In genomic region chr3:119184808-119185690, GRCh38 we compare ENCODE assay signal across 17 cellular contexts. TPM values are rescaled to one million over a fixed set of nuclear protein-coding genes. Genes with fewer than 3 reads are reported as not detected.
A peak's percentile ranks its signal among the peaks of the same experiment; 100 is the strongest.
DNase-seq lines count a peak whose midpoint lies in the region; FAIRE-seq and TF ChIP-seq lines count a peak whose summit lies in the region.
"Had no signal": no experiment of that assay in that cellular context is flagged by ENCODE, and none has a peak within 500 bp of the region (broad histone marks: within the 10 kb centered on the region; RNA-seq: fewer than 3 reads in every experiment).

No MANE protein-coding gene starts in this region.

- no peaks in the 10 kb centered on the region for H3K9me3 ChIP-seq in hepatocyte (ENCODE audit: low read depth)
- H3K9me3 ChIP-seq: vagina had no signal

- H2AFZ ChIP-seq in ACC112 (ENCODE audit: low read length, unreplicated experiment) = no peak overlapping the region
- no peak overlapping the region for H2AFZ ChIP-seq in hepatocyte

- H3K79me2 ChIP-seq in ACC112 (ENCODE audit: control insufficient read depth, insufficient read depth, low read length, unreplicated experiment) = no peaks in the 10 kb centered on the region
- H3K79me2 ChIP-seq in hepatocyte = no peaks in the 10 kb centered on the region

- FAIRE-seq in frontal cortex (lab: Jason Lieb, UNC) = no peak
- FAIRE-seq: small intestine had no signal

- H3K27ac ChIP-seq in ACC112 (ENCODE audit: low read depth, low read length) (peak overlapping the region; percentile 71), hepatocyte (peak overlapping the region; percentile 88)
- H3K27ac ChIP-seq: vagina had no signal

- H3K36me3 ChIP-seq in ACC112 (ENCODE audit: insufficient read depth, low read length) (no peaks in the 10 kb centered on the region), hepatocyte (replicated peaks; ENCODE audit: insufficient read depth, low read depth) (no peaks in the 10 kb centered on the region)
- H3K36me3 ChIP-seq: vagina had no signal

- H4K20me1 ChIP-seq in hepatocyte (ENCODE audit: insufficient read depth, poor library complexity, severe bottlenecking) = no peaks in the 10 kb centered on the region

- peak overlapping the region; percentile 59 for H3K4me2 ChIP-seq in hepatocyte

- no peak for TF ChIP-seq CTCF in hepatocyte (IDR thresholded peaks at IDR 0.05; ENCODE audit: poor library complexity)

- no peaks in the 10 kb centered on the region for H3K27me3 ChIP-seq in ACC112 (ENCODE audit: insufficient read depth, low read length)
- no peaks in the 10 kb centered on the region for H3K27me3 ChIP-seq in hepatocyte
- H3K27me3 ChIP-seq: vagina had no signal

- H3K4me1 ChIP-seq in ACC112 (ENCODE audit: control insufficient read depth, insufficient read depth, low read length, unreplicated experiment) (peaks cover 27% of the 10 kb centered on the region), hepatocyte (ENCODE audit: insufficient read depth) (peaks cover 23% of the 10 kb centered on the region)
- H3K4me1 ChIP-seq: vagina had no signal

- 64% methylated on average over 7 of the region's 7 CpGs for WGBS in hepatocyte (ENCODE audit: low lambda C conversion rate, missing lambda C conversion rate)

- H3K4me3 ChIP-seq in ACC112 (ENCODE audit: low read depth, low read length) = no peak overlapping the region
- no peak overlapping the region for H3K4me3 ChIP-seq in hepatocyte
- H3K4me3 ChIP-seq: vagina had no signal

- DNase-seq in GM03348 (ENCODE audit: low spot score) = peak; percentile 78
- DNase-seq in amniotic epithelial cell (ENCODE audit: low read depth) = peak; percentile 87
- peak; percentile 67 for DNase-seq in hepatocyte (ENCODE audit: low spot score)
- no peak for DNase-seq in ecto neural progenitor cell (ENCODE audit: low spot score)
- no peak for DNase-seq in NCI-H128 (lab: John Stamatoyannopoulos, UW; ENCODE audit: unreplicated experiment)
- no peak for DNase-seq in NCI-H748 (lab: John Stamatoyannopoulos, UW; ENCODE audit: unreplicated experiment)
- DNase-seq in frontal cortex (ENCODE audit: low spot score in 2 of 2) = no peak
- DNase-seq: amygdala; CD4-positive, alpha-beta T cell; endodermal cell; H9; NCI-H2107; small intestine had no signal

- H3K9me2 ChIP-seq in hepatocyte (replicated peaks; ENCODE audit: insufficient read depth) = no peaks in the 10 kb centered on the region

RNA-seq across cellular contexts. Expression of gene UPK1B, which starts 11.7 kb away (rescaled TPM):
- total RNA-seq in hepatocyte (9.0 and 12.0 TPM in 2 replicates), frontal cortex (not detected)
- polyA plus RNA-seq in hepatocyte = 17.3 and 28.9 TPM in 2 replicates
- total RNA-seq: activated CD8-positive, alpha-beta memory T cell treated with anti-CD3 and anti-CD28 coated beads for 36 hours; CD4-positive, alpha-beta T cell; T-helper 2 cell treated with Interferon-gamma antibody and Interleukin-4, amounts not matched to agents 100 ng/mL and 5 ng/mL, for 36 hours; vagina had no signal
- polyA plus RNA-seq: small intestine had no signal

RNA-seq across cellular contexts. Expression of gene TEX55, which starts 39.1 kb away (rescaled TPM):
- total RNA-seq in hepatocyte (not detected in 2 replicates), frontal cortex (not detected)
- polyA plus RNA-seq in hepatocyte = not detected in 2 replicates
- total RNA-seq: activated CD8-positive, alpha-beta memory T cell treated with anti-CD3 and anti-CD28 coated beads for 36 hours; CD4-positive, alpha-beta T cell; endodermal cell; H9; T-helper 2 cell treated with Interferon-gamma antibody and Interleukin-4, amounts not matched to agents 100 ng/mL and 5 ng/mL, for 36 hours; vagina had no signal
- polyA plus RNA-seq: small intestine had no signal

RNA-seq across cellular contexts. Expression of gene B4GALT4, which starts 55.6 kb away (rescaled TPM):
- total RNA-seq in hepatocyte (55.4 and 55.7 TPM in 2 replicates), frontal cortex (8.6 TPM)
- polyA plus RNA-seq in hepatocyte = 54.0 and 67.3 TPM in 2 replicates

Comparison
In these comparisons a context has a peak if more than half of its experiments do, and no peak if none do; other contexts are left out.
1. DNase-seq: peak in GM03348 (single experiment), amniotic epithelial cell (single experiment) and hepatocyte (single experiment); none in ecto neural progenitor cell (single experiment), NCI-H128 (single experiment), NCI-H748 (single experiment) and frontal cortex (0 of 2).